Comparison of ENCODE assay signal across 1 cellular context in genomic region chr1:156887324-156887723, GRCh38.
TF ChIP-seq lines count a peak whose summit lies in the region.

No MANE protein-coding gene starts in this region.

TF ChIP-seq in SK-N-SH treated with all-trans-retinoic acid at 6 μM for 48 hours, 23 proteins besides CTCF, POLR2A, EP300 and RAD21:
- TF ChIP-seq TSHZ2 (CRISPR knock-in tag; IDR thresholded peaks at IDR 0.05) (no peak), CSRNP3 (CRISPR knock-in tag; IDR thresholded peaks at IDR 0.05) (no peak), PPARA (CRISPR knock-in tag; IDR thresholded peaks at IDR 0.05; ENCODE audit: borderline replicate concordance) (no peak), RARB (CRISPR knock-in tag; IDR thresholded peaks at IDR 0.05) (no peak), OSR1 (CRISPR knock-in tag; IDR thresholded peaks at IDR 0.05) (no peak), SNAI2 (CRISPR knock-in tag; IDR thresholded peaks at IDR 0.05) (no peak), ESRRG (CRISPR knock-in tag; IDR thresholded peaks at IDR 0.05) (no peak), ZNF70 (CRISPR knock-in tag; IDR thresholded peaks at IDR 0.05) (no peak), TCF4 (CRISPR knock-in tag; IDR thresholded peaks at IDR 0.05; ENCODE audit: borderline replicate concordance) (no peak), ZC3H10 (CRISPR knock-in tag; IDR thresholded peaks at IDR 0.05) (no peak), POU6F1 (CRISPR knock-in tag; IDR thresholded peaks at IDR 0.05; ENCODE audit: borderline replicate concordance, low read depth) (no peak), BACH2 (CRISPR knock-in tag; IDR thresholded peaks at IDR 0.05; ENCODE audit: borderline replicate concordance) (no peak), ZFP3 (CRISPR knock-in tag; IDR thresholded peaks at IDR 0.05) (no peak), GLIS3 (CRISPR knock-in tag; IDR thresholded peaks at IDR 0.05) (no peak), CREB5 (CRISPR knock-in tag; IDR thresholded peaks at IDR 0.05; ENCODE audit: low read depth) (no peak), ZNF8 (CRISPR knock-in tag; IDR thresholded peaks at IDR 0.05) (no peak), ZNF565 (CRISPR knock-in tag; conservative IDR thresholded peaks at IDR 0.05; ENCODE audit: low read depth) (no peak), PATZ1 (CRISPR knock-in tag; IDR thresholded peaks at IDR 0.05; ENCODE audit: borderline replicate concordance) (no peak), TOX (CRISPR knock-in tag; IDR thresholded peaks at IDR 0.05; ENCODE audit: borderline replicate concordance) (no peak), ARNTL (CRISPR knock-in tag; IDR thresholded peaks at IDR 0.05; ENCODE audit: borderline replicate concordance, low read depth) (no peak)
